Comparison of ENCODE assay signal across 10 cellular contexts in the genomic region with DNA sequence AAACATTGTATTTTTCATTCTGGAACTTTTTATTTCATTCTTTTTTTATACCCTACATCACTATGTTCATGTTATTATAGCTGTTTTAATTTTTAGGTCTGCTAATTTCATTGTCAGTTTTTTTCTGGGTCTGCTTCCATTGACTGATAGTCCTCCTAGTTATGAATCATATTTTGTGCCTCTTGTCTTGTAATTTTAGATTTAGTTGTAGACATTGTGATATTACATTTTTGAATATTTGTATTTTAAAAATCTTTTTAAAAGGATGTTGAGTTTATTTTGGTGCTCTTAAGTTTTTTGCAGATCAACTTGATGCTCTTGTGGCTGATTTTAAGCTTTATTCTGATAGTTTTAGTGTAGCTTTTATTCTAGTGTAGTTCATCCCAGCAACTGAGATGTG.
"Had no signal": no experiment of that assay in that cellular context is flagged by ENCODE, and none has a peak within 500 bp of the region (broad histone marks: within the 10 kb centered on the region; RNA-seq: fewer than 3 reads in every experiment).

No MANE protein-coding gene starts in this region.

- H3K4me3 Mint-ChIP-seq: GM23338, H9, HFFc6 had no signal

- H3K4me1 Mint-ChIP-seq: GM23338, H9 had no signal

- ATAC-seq: GM23338, HCT116 had no signal

- H3K36me3 ChIP-seq: HAP-1 had no signal

- H3K27ac Mint-ChIP-seq: GM23338, H9, HFFc6 had no signal

- H3K9me3 ChIP-seq: HAP-1 had no signal

- H3K27ac ChIP-seq: GM23248 had no signal

- FAIRE-seq: H1, H54 had no signal

- H3K4me3 ChIP-seq: GM23248, GM23338, HAP-1 had no signal

- H3K4me1 ChIP-seq: HAP-1 had no signal

- DNase-seq: GM23248, H7, H9, HCEC 1CT, HFFc6 had no signal
